8 cellular contexts compared by ENCODE assay signal in the genomic region with DNA sequence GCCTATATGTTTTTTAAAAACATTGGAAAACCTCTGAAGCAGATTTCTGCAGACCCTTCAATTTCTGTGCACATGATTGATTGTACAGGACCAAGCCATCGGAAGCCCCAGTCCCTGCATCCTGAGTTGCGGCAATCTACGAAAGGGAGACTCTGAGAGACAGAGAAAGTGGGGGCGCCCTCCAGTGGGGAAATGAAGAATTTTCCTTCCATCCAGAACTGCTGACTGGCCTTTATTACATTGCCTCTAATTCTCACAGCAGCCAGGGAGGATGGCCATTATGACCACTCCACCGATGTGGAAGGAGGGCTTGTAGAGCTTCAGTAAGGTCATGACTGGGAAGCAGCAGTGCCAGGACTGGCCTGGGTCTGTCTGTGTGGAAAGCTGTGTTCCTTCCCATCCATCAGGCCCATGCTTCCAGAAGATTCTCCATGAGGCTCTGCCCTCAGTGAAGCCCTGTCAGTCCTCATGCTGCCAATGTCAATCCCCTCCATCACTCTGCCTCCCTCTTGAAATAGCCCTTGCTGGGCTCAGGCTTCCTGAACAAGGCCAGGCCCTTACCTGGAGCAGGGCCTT. TPM values are rescaled to one million over a fixed set of nuclear protein-coding genes. Genes with fewer than 3 reads are reported as not detected.
DNase-seq lines count a peak whose midpoint lies in the region; ATAC-seq and TF ChIP-seq lines count a peak whose summit lies in the region.

No MANE protein-coding gene starts in this region.

- peak; percentile 80 for TF ChIP-seq CTCF in epithelial cell of proximal tubule (conservative IDR thresholded peaks at IDR 0.05; ENCODE audit: low read depth, low read length)

- H3K36me3 Mint-ChIP-seq in naive thymus-derived CD8-positive, alpha-beta T cell = no peaks in the 10 kb centered on the region

- peaks cover 29 to 73% (median 50%) of the 10 kb centered on the region in 5 donors for H3K27me3 Mint-ChIP-seq in naive thymus-derived CD8-positive, alpha-beta T cell

- no peak overlapping the region for H3K4me3 Mint-ChIP-seq in naive thymus-derived CD8-positive, alpha-beta T cell

- no peaks in the 10 kb centered on the region for H3K9me3 Mint-ChIP-seq in naive thymus-derived CD8-positive, alpha-beta T cell

- ATAC-seq in HG03354 (IDR thresholded peaks at IDR 0.05; ENCODE audit: poor library complexity, severe bottlenecking, unreplicated experiment) (peak; percentile 72), GM18873 (IDR thresholded peaks at IDR 0.05; ENCODE audit: low FRiP score, unreplicated experiment) (no peak)
- ATAC-seq in naive thymus-derived CD8-positive, alpha-beta T cell = peak; percentile 80 to 85

- POLR2A ChIA-PET in naive thymus-derived CD8-positive, alpha-beta T cell (lab: Charles Lee) = interaction anchor here (0.6 kb wide), 1 partner anchor 35 kb away, joined by 3 read pairs; no protein-coding TSS in a partner anchor

- peaks cover 0 to 2% (median 0%) of the 10 kb centered on the region in 4 donors for H3K4me1 Mint-ChIP-seq in naive thymus-derived CD8-positive, alpha-beta T cell

- peak; percentile 72 for DNase-seq in EH (ENCODE audit: low read depth)
- peak; percentile 26 for DNase-seq in NOMO-1 treated with dmso at 0.1 percent for 144 hours (lab: John Stamatoyannopoulos, UW; ENCODE audit: unreplicated experiment)
- peak; percentile 43 for DNase-seq in activated CD8-positive, alpha-beta memory T cell treated with anti-CD3 and anti-CD28 coated beads, Interleukin-2, amount 50 U/mL, for 24 hours (ENCODE audit: extremely low read depth)
- DNase-seq in epithelial cell of proximal tubule (ENCODE audit: low read depth) = no peak
- peak; percentile 25 to 77 (median 56) for DNase-seq in naive thymus-derived CD8-positive, alpha-beta T cell
- peak; percentile 38 for DNase-seq in stromal cell of bone marrow (ENCODE audit: low read depth)

- H3K4me3 ChIP-seq in epithelial cell of proximal tubule (ENCODE audit: low read depth, low read length) = no peak overlapping the region

- H3K27ac Mint-ChIP-seq in naive thymus-derived CD8-positive, alpha-beta T cell = no peak overlapping the region

RNA-seq across cellular contexts. Expression of gene RESP18, which starts 20.0 kb away (rescaled TPM):
- total RNA-seq in epithelial cell of proximal tubule = not detected in 2 replicates
- not detected for total RNA-seq in naive thymus-derived CD8-positive, alpha-beta T cell
- polyA plus RNA-seq in naive thymus-derived CD8-positive, alpha-beta T cell = not detected

RNA-seq across cellular contexts. Expression of gene DNPEP, which starts 35.2 kb away (rescaled TPM):
- 40.0 and 54.0 TPM in 2 replicates for total RNA-seq in epithelial cell of proximal tubule
- 10 to 100 TPM; 81.9 to 89.1 TPM for total RNA-seq in naive thymus-derived CD8-positive, alpha-beta T cell
- 10 to 100 TPM; 51.2 to 62.6 (median 53.1) TPM for polyA plus RNA-seq in naive thymus-derived CD8-positive, alpha-beta T cell

RNA-seq across cellular contexts. Expression of gene PTPRN, which starts 43.3 kb away (rescaled TPM):
- total RNA-seq in epithelial cell of proximal tubule = 0.75 and 1.0 TPM in 2 replicates
- total RNA-seq in naive thymus-derived CD8-positive, alpha-beta T cell = not detected
- polyA plus RNA-seq in naive thymus-derived CD8-positive, alpha-beta T cell = under 1 TPM in 2 of 3 donors, not detected in 1; 0.27 to 0.31 TPM
